Comparison of ENCODE assay signal across 22 cellular contexts in the genomic region with DNA sequence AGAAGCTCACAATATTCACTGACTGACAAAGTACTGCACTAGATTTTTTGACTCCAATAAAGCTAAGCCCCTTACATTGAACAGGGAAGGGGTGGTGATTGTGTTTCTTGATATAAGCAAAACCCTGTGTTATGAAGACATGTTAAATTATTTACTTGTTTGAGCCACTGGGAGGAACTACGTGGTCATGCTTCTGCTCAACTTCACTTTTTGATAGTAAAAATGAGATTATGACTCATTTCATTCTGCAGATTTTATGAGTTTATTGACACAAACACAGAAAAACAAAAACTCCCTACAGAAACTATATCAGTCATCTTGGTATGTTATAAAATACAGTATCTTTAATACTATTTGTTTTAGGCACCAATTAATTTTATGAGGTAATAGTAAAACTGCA.
DNase-seq lines count a peak whose midpoint lies in the region; ATAC-seq, FAIRE-seq and TF ChIP-seq lines count a peak whose summit lies in the region.
"Had no signal": no experiment of that assay in that cellular context is flagged by ENCODE, and none has a peak within 500 bp of the region (broad histone marks: within the 10 kb centered on the region; RNA-seq: fewer than 3 reads in every experiment).

No MANE protein-coding gene starts in this region.

- BruUV-seq in GM12878 (replicated peaks; lab: Mats Ljungman, UMichigan) = no TSS peak

- 0% methylated on average over 1 of the region's 1 CpG for WGBS in GM12878 (ENCODE audit: insufficient coverage, insufficient replicate concordance, low lambda C conversion rate, missing lambda C conversion rate)

- no peak overlapping the region for H3K9ac ChIP-seq in GM12878 (ENCODE audit: control insufficient read depth, insufficient read depth, low read length)

- peak in 1 of 2 experiments; percentile 10; a peak in 1 of 4 replicates for TF ChIP-seq EP300 in GM12878 (IDR thresholded peaks at IDR 0.05; ENCODE audit: borderline replicate concordance in 1 of 2, control insufficient read depth in 1 of 2, low read depth in 2 of 2, low read length in 2 of 2)

- H3K4me3 ChIP-seq in GM12878 (no peak overlapping the region), BE2C (ENCODE audit: low read depth, low read length) (no peak overlapping the region)
- H3K4me3 ChIP-seq: coronary artery, GM23338, hepatocyte, SJSA1 had no signal

- peak; percentile 51 for TF ChIP-seq RAD21 in GM12878 (IDR thresholded peaks at IDR 0.05; ENCODE audit: insufficient read depth, low read depth, low read length)

- CTCF ChIA-PET in GM12878 (lab: Yijun Ruan, JAX) = no interaction called here

- intact Hi-C loops in GM12878 (cut with micrococcal nuclease; ENCODE audit: unreplicated experiment) = no loop called here

- RAD21 ChIA-PET in GM12878 (lab: Charles Lee; ENCODE audit: unreplicated experiment) = no interaction called here

- DNase-seq in GM12892 (ENCODE audit: insufficient read length) (no peak), GM12878 (ENCODE audit: low read depth, low spot score) (peak; percentile 8), BE2C (no peak), caudate nucleus (lab: John Stamatoyannopoulos, UW) (no peak)
- DNase-seq: activated CD8-positive, alpha-beta T cell treated with anti-CD3 and anti-CD28 coated beads for 36 hours; activated effector memory CD4-positive, alpha-beta T cell treated with Interleukin-2 at 50 U/mL for 16 hours; anterior cingulate cortex; DMS 273 treated with DMSO at 0.1 percent for 48 hours; Kasumi-1; left colon; NCI-H1694 treated with DMSO at 0.1 percent for 48 hours; NCI-H510A; OCI-M1; stimulated activated naive B cell treated with anti-CD40 and anti-IgM and Interleukin-4, amounts not matched to agents 10 μg/mL and 1 μg/mL and 100 μg/mL, for 72 hours had no signal

- ATAC-seq in GM18870 (IDR thresholded peaks at IDR 0.05; ENCODE audit: unreplicated experiment) = peak; percentile 55
- peak; percentile 77 for ATAC-seq in HG02981 (IDR thresholded peaks at IDR 0.05; ENCODE audit: unreplicated experiment)
- peak; percentile 76 for ATAC-seq in GM12878
- no peak for ATAC-seq in HG02678 (IDR thresholded peaks at IDR 0.05; ENCODE audit: unreplicated experiment)
- ATAC-seq: activated CD8-positive, alpha-beta T cell treated with anti-CD3 and anti-CD28 coated beads for 36 hours; esophagus mucosa; GM23338; left colon had no signal

- H3K4me1 ChIP-seq in GM12878 (ENCODE audit: control insufficient read depth, insufficient read depth, low read length) (peaks cover 3% of the 10 kb centered on the region; the same call in 1 of the 2 replicates), BE2C (peaks cover 13% of the 10 kb centered on the region)
- H3K4me1 ChIP-seq: SJSA1 had no signal

- no peaks in the 10 kb centered on the region for H3K79me2 ChIP-seq in GM12878 (ENCODE audit: control insufficient read depth, insufficient read depth, low read length)
- H3K79me2 ChIP-seq: hepatocyte had no signal

- H2AFZ ChIP-seq in GM12878 (ENCODE audit: control insufficient read depth, low read depth, low read length) = no peak overlapping the region
- H2AFZ ChIP-seq: GM23338, hepatocyte had no signal

- in situ Hi-C loops in GM12878 (cut with MboI) = no loop called here

- no peaks in the 10 kb centered on the region for H3K36me3 ChIP-seq in GM12878 (ENCODE audit: control insufficient read depth in 2 of 2, insufficient read depth in 2 of 2, low read length in 1 of 2)
- no peaks in the 10 kb centered on the region; the same call in 1 of the 2 replicates for H3K36me3 ChIP-seq in BE2C
- H3K36me3 ChIP-seq: SJSA1 had no signal

- H4K20me1 ChIP-seq in GM12878 (ENCODE audit: control insufficient read depth, insufficient read depth) = no peaks in the 10 kb centered on the region

- TF ChIP-seq POLR2A in GM12892 (IDR thresholded peaks at IDR 0.05; ENCODE audit: low read depth, low read length) (no peak), GM12878 (IDR thresholded peaks at IDR 0.05; ENCODE audit: low read depth, low read length) (no peak)

- POLR2A ChIA-PET in GM12878 (lab: Charles Lee) = no interaction called here

- no peak overlapping the region for H3K4me2 ChIP-seq in GM12878 (ENCODE audit: control insufficient read depth, insufficient read depth)
- H3K4me2 ChIP-seq: GM23338, hepatocyte had no signal

- SMC1A ChIA-PET in GM12878 (lab: Charles Lee; ENCODE audit: uncharacterized antibody, unreplicated experiment) = no interaction called here

- peak in 1 of 3 experiments; percentile 9; a peak in 2 of 6 replicates for TF ChIP-seq CTCF in GM12878 (IDR thresholded peaks at IDR 0.05 in 2 of 3, conservative IDR thresholded peaks at IDR 0.05 in 1 of 3; ENCODE audit: control insufficient read depth in 2 of 3, extremely low read depth in 1 of 3, insufficient read depth in 1 of 3, low read depth in 3 of 3, low read length in 3 of 3)
- TF ChIP-seq CTCF in BE2C (IDR thresholded peaks at IDR 0.05; ENCODE audit: low read depth, low read length) = no peak

- FAIRE-seq in GM12892 (lab: Jason Lieb, UNC) (peak; percentile 80), GM12878 (lab: Jason Lieb, UNC) (no peak)

- no peaks in the 10 kb centered on the region; a peak in 1 of 4 replicates for H3K27me3 ChIP-seq in GM12878 (replicated peaks in 1 of 2; ENCODE audit: control insufficient read depth in 2 of 2, insufficient read depth in 2 of 2, low read length in 1 of 2)
- no peaks in the 10 kb centered on the region for H3K27me3 ChIP-seq in BE2C
- H3K27me3 ChIP-seq: hepatocyte, SJSA1 had no signal

- no peak overlapping the region for H3K27ac ChIP-seq in GM12878 (ENCODE audit: control insufficient read depth, insufficient read depth)
- no peak overlapping the region for H3K27ac ChIP-seq in caudate nucleus (ENCODE audit: low read depth, low read length)
- H3K27ac ChIP-seq: coronary artery, hepatocyte, SJSA1 had no signal

- no peaks in the 10 kb centered on the region for H3K9me3 ChIP-seq in GM12878 (replicated peaks; ENCODE audit: control insufficient read depth, insufficient read depth, low read length)
- H3K9me3 ChIP-seq in BE2C = no peaks in the 10 kb centered on the region
- H3K9me3 ChIP-seq: SJSA1 had no signal

TF ChIP-seq in GM12878, 131 proteins besides CTCF, POLR2A, EP300 and RAD21 (continues in another document):
- TF ChIP-seq NFYA (IDR thresholded peaks at IDR 0.05; ENCODE audit: borderline replicate concordance, low read depth, low read length) (no peak), NR2F1 (conservative IDR thresholded peaks at IDR 0.05) (peak; percentile 48; the same call in 1 of the 2 replicates), SMAD1 (IDR thresholded peaks at IDR 0.05; ENCODE audit: low read depth, partially characterized antibody) (no peak), HDAC6 (IDR thresholded peaks at IDR 0.05; ENCODE audit: unreplicated experiment) (no peak), CBX5 (IDR thresholded peaks at IDR 0.05; ENCODE audit: low read depth) (no peak), STAT3 (IDR thresholded peaks at IDR 0.05; ENCODE audit: low read depth, low read length) (no peak), IRF4 (IDR thresholded peaks at IDR 0.05; ENCODE audit: low read depth, low read length) (peak; percentile 76), RUNX3 (IDR thresholded peaks at IDR 0.05; ENCODE audit: low read length) (peak; percentile 60), PAX5 (IDR thresholded peaks at IDR 0.05; ENCODE audit: borderline replicate concordance, low read depth, low read length) (peak; percentile 91), JUNB (IDR thresholded peaks at IDR 0.05) (peak; percentile 96), MYC (IDR thresholded peaks at IDR 0.05; ENCODE audit: insufficient read depth, insufficient read length, insufficient replicate concordance, low read length, severe bottlenecking) (no peak), MXI1 (IDR thresholded peaks at IDR 0.05; ENCODE audit: low read depth, low read length) (no peak), ESRRA (IDR thresholded peaks at IDR 0.05; ENCODE audit: low read length) (no peak), SREBF2 (IDR thresholded peaks at IDR 0.05; ENCODE audit: low read length) (no peak)
- TF ChIP-seq, protein P1, sequence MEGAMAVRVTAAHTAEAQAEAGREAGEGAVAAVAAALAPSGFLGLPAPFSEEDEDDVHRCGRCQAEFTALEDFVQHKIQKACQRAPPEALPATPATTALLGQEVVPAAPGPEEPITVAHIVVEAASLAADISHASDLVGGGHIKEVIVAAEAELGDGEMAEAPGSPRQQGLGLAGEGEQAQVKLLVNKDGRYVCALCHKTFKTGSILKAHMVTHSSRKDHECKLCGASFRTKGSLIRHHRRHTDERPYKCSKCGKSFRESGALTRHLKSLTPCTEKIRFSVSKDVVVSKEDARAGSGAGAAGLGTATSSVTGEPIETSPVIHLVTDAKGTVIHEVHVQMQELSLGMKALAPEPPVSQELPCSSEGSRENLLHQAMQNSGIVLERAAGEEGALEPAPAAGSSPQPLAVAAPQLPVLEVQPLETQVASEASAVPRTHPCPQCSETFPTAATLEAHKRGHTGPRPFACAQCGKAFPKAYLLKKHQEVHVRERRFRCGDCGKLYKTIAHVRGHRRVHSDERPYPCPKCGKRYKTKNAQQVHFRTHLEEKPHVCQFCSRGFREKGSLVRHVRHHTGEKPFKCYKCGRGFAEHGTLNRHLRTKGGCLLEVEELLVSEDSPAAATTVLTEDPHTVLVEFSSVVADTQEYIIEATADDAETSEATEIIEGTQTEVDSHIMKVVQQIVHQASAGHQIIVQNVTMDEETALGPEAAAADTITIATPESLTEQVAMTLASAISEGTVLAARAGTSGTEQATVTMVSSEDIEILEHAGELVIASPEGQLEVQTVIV (IDR thresholded peaks at IDR 0.05; ENCODE audit: borderline replicate concordance, partially characterized antibody) = no peak
- TF ChIP-seq, protein P2, sequence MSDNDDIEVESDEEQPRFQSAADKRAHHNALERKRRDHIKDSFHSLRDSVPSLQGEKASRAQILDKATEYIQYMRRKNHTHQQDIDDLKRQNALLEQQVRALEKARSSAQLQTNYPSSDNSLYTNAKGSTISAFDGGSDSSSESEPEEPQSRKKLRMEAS (IDR thresholded peaks at IDR 0.05; ENCODE audit: low read depth, low read length) = no peak
- TF ChIP-seq, protein P3, sequence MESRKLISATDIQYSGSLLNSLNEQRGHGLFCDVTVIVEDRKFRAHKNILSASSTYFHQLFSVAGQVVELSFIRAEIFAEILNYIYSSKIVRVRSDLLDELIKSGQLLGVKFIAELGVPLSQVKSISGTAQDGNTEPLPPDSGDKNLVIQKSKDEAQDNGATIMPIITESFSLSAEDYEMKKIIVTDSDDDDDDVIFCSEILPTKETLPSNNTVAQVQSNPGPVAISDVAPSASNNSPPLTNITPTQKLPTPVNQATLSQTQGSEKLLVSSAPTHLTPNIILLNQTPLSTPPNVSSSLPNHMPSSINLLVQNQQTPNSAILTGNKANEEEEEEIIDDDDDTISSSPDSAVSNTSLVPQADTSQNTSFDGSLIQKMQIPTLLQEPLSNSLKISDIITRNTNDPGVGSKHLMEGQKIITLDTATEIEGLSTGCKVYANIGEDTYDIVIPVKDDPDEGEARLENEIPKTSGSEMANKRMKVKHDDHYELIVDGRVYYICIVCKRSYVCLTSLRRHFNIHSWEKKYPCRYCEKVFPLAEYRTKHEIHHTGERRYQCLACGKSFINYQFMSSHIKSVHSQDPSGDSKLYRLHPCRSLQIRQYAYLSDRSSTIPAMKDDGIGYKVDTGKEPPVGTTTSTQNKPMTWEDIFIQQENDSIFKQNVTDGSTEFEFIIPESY (IDR thresholded peaks at IDR 0.05) = no peak
